In genomic region chr2:157194097-157194688, GRCh38 we compare ENCODE assay signal across 1 cellular context.
TF ChIP-seq lines count a peak whose summit lies in the region.

No MANE protein-coding gene starts in this region.

TF ChIP-seq in K562, 482 proteins besides CTCF, POLR2A, EP300 and RAD21 (continued from another document and continues in another):
- TF ChIP-seq TFE3 (CRISPR knock-in tag; IDR thresholded peaks at IDR 0.05) (no peak), SMC3 (conservative IDR thresholded peaks at IDR 0.05; ENCODE audit: insufficient read depth, low read depth, low read length) (peak; percentile 79), PTBP1 (IDR thresholded peaks at IDR 0.05; ENCODE audit: low read depth, low read length) (no peak), ZBTB2 (IDR thresholded peaks at IDR 0.05) (no peak), TSC22D4 (tag; IDR thresholded peaks at IDR 0.05) (no peak), SMARCC2 (IDR thresholded peaks at IDR 0.05; ENCODE audit: low read depth) (no peak), ZNF146 (CRISPR knock-in tag; IDR thresholded peaks at IDR 0.05; ENCODE audit: unreplicated experiment) (no peak), SRSF3 (IDR thresholded peaks at IDR 0.05; ENCODE audit: insufficient read depth, low read length) (no peak), ARID3A (IDR thresholded peaks at IDR 0.05; ENCODE audit: borderline replicate concordance, low read depth, low read length) (peak; percentile 92), RBM15 (IDR thresholded peaks at IDR 0.05; ENCODE audit: insufficient read depth, low read length) (no peak), ETV1 (tag; conservative IDR thresholded peaks at IDR 0.05; ENCODE audit: low read depth) (no peak), ELF4 (CRISPR knock-in tag; IDR thresholded peaks at IDR 0.05) (no peak), NR2C2 (CRISPR knock-in tag; IDR thresholded peaks at IDR 0.05) (no peak), NR2C2 (tag; IDR thresholded peaks at IDR 0.05) (no peak), E2F6 (IDR thresholded peaks at IDR 0.05; ENCODE audit: borderline replicate concordance in 1 of 2, extremely low read depth in 1 of 2, insufficient read depth in 1 of 2, insufficient read length in 1 of 2, low read depth in 1 of 2, low read length in 1 of 2, poor library complexity in 1 of 2, severe bottlenecking in 1 of 2) (no peak), ZNF311 (CRISPR knock-in tag; IDR thresholded peaks at IDR 0.05) (no peak), BMI1 (IDR thresholded peaks at IDR 0.05; ENCODE audit: low read length) (no peak), YY1 (IDR thresholded peaks at IDR 0.05; ENCODE audit: borderline replicate concordance in 1 of 3, control insufficient read depth in 1 of 3, extremely low read depth in 1 of 3, insufficient read depth in 3 of 3, insufficient read length in 1 of 3, insufficient replicate concordance in 2 of 3, low read depth in 1 of 3, low read length in 2 of 3) (peak in 1 of 3 experiments; percentile 62), RBM34 (IDR thresholded peaks at IDR 0.05; ENCODE audit: borderline replicate concordance, insufficient read depth, low read length) (no peak), E2F1 (CRISPR knock-in tag; IDR thresholded peaks at IDR 0.05) (no peak), BRD9 (IDR thresholded peaks at IDR 0.05; ENCODE audit: low read depth, partially characterized antibody) (peak; percentile 27), ZNF384 (IDR thresholded peaks at IDR 0.05; ENCODE audit: low read depth, low read length) (peak; percentile 63), ZNF41 (CRISPR knock-in tag; conservative IDR thresholded peaks at IDR 0.05) (no peak), SP2 (IDR thresholded peaks at IDR 0.05; ENCODE audit: extremely low read depth, low read depth, low read length, poor library complexity, severe bottlenecking) (no peak), U2AF1 (optimal IDR thresholded peaks at IDR 0.05; ENCODE audit: low read depth, low read length) (no peak), ARID3B (CRISPR knock-in tag; IDR thresholded peaks at IDR 0.05; ENCODE audit: borderline replicate concordance) (no peak), ZFPM2 (CRISPR knock-in tag; IDR thresholded peaks at IDR 0.05) (no peak), MTA3 (IDR thresholded peaks at IDR 0.05; ENCODE audit: borderline replicate concordance) (no peak), ZNF347 (CRISPR knock-in tag; IDR thresholded peaks at IDR 0.05; ENCODE audit: low read depth) (no peak), KAT7 (CRISPR knock-in tag; IDR thresholded peaks at IDR 0.05; ENCODE audit: borderline replicate concordance) (no peak), SRF (CRISPR knock-in tag; IDR thresholded peaks at IDR 0.05) (no peak), TAF15 (IDR thresholded peaks at IDR 0.05; ENCODE audit: low read depth, low read length) (no peak), MYC (IDR thresholded peaks at IDR 0.05; ENCODE audit: low read depth, low read length) (no peak), MYC (CRISPR knock-in tag; IDR thresholded peaks at IDR 0.05; ENCODE audit: borderline replicate concordance, low read depth) (no peak), JUND (IDR thresholded peaks at IDR 0.05; ENCODE audit: borderline replicate concordance, low read depth, low read length) (no peak), JUND (tag; IDR thresholded peaks at IDR 0.05; ENCODE audit: borderline replicate concordance, low read depth, low read length) (no peak), ZNF644 (tag; IDR thresholded peaks at IDR 0.05; ENCODE audit: low read depth) (no peak), CBX3 (IDR thresholded peaks at IDR 0.05; ENCODE audit: borderline replicate concordance in 1 of 2, low read length in 2 of 2) (0 out of 3 replicates have a peak, but pooled peaks of 1 of the 2 experiments have one; percentile 58), RBFOX2 (IDR thresholded peaks at IDR 0.05; ENCODE audit: low read depth, low read length) (no peak), ZNF395 (CRISPR knock-in tag; IDR thresholded peaks at IDR 0.05) (no peak), AFF1 (IDR thresholded peaks at IDR 0.05; ENCODE audit: low read depth in 1 of 2, partially characterized antibody in 2 of 2) (no peak), ARNT (IDR thresholded peaks at IDR 0.05) (0 out of 4 replicates have a peak, but pooled peaks of 1 of the 2 experiments have one; percentile 15), PML (IDR thresholded peaks at IDR 0.05; ENCODE audit: low read length) (no peak), HINFP (tag; conservative IDR thresholded peaks at IDR 0.05; ENCODE audit: low read depth) (no peak), ERF (CRISPR knock-in tag; IDR thresholded peaks at IDR 0.05) (no peak), GTF2A2 (tag; IDR thresholded peaks at IDR 0.05) (no peak), MBD2 (IDR thresholded peaks at IDR 0.05; ENCODE audit: borderline replicate concordance, low read depth) (no peak), HDAC8 (tag; IDR thresholded peaks at IDR 0.05) (no peak), BCOR (IDR thresholded peaks at IDR 0.05) (no peak), SMAD2 (IDR thresholded peaks at IDR 0.05; ENCODE audit: low read depth, low read length) (no peak), NFIX (CRISPR knock-in tag; IDR thresholded peaks at IDR 0.05; ENCODE audit: low read depth) (no peak), TBL1XR1 (IDR thresholded peaks at IDR 0.05; ENCODE audit: low read length in 2 of 2) (0 out of 4 replicates have a peak, but pooled peaks of 1 of the 2 experiments have one; percentile 23), KHSRP (IDR thresholded peaks at IDR 0.05) (no peak), ARHGAP35 (IDR thresholded peaks at IDR 0.05; ENCODE audit: partially characterized antibody) (no peak), ZFP36 (IDR thresholded peaks at IDR 0.05; ENCODE audit: low read depth, low read length, partially characterized antibody) (no peak), NFIC (IDR thresholded peaks at IDR 0.05) (no peak), CREM (IDR thresholded peaks at IDR 0.05; ENCODE audit: low read depth) (no peak), POLR2H (tag; IDR thresholded peaks at IDR 0.05; ENCODE audit: low read depth) (0 out of 2 replicates have a peak, but pooled peaks have one; percentile 32)
